In genomic region chr15:27990411-27991338, GRCh38 we compare ENCODE assay signal across 23 cellular contexts.
DNase-seq lines count a peak whose midpoint lies in the region; ATAC-seq and TF ChIP-seq lines count a peak whose summit lies in the region.
"Had no signal": no experiment of that assay in that cellular context is flagged by ENCODE, and none has a peak within 500 bp of the region (broad histone marks: within the 10 kb centered on the region; RNA-seq: fewer than 3 reads in every experiment).

No MANE protein-coding gene starts in this region.

- no peak overlapping the region for H3K4me3 ChIP-seq in SK-N-SH (ENCODE audit: low read depth in 2 of 2, low read length in 1 of 2)
- H3K4me3 ChIP-seq: GM12878, K562, lung, prostate gland, tibial nerve had no signal

- peaks cover 0 to 33% of the 10 kb centered on the region in 2 experiments; a peak in 2 of 4 replicates for H3K4me1 ChIP-seq in SK-N-SH (ENCODE audit: control insufficient read depth in 1 of 2, insufficient read depth in 2 of 2, low read depth in 1 of 2, low read length in 1 of 2)
- H3K4me1 ChIP-seq: prostate gland, tibial nerve had no signal

- no peak overlapping the region for H3K9ac ChIP-seq in SK-N-SH

- no peaks in the 10 kb centered on the region for H3K9me2 ChIP-seq in SK-N-SH

- TF ChIP-seq RAD21 in SK-N-SH (IDR thresholded peaks at IDR 0.05; ENCODE audit: low read length): no peak; the same call in 1 of the 2 replicates

- H3K27ac Mint-ChIP-seq in stimulated activated naive B cell treated with anti-CD40 and anti-IgM and Interleukin-4, amounts not matched to agents 10 μg/mL and 1 μg/mL and 100 μg/mL, for 72 hours: peak overlapping the region; percentile 48
- H3K27ac Mint-ChIP-seq in CD14-positive monocyte: no peak overlapping the region
- H3K27ac Mint-ChIP-seq: activated naive CD4-positive, alpha-beta T cell treated with anti-CD3 and anti-CD28 coated beads, Interleukin-2, amount 50 U/mL, for 72 hours; activated T-helper 17 cell treated with anti-CD3 and anti-CD28 coated beads, Interleukin-2, amount 50 U/mL, for 72 hours; CD4-positive, alpha-beta memory T cell; WTC11 had no signal

- intact Hi-C loops in CD14-positive monocyte (cut with micrococcal nuclease): no loop called here

- no peak overlapping the region for H2AFZ ChIP-seq in SK-N-SH (ENCODE audit: low read depth)

- H3K36me3 ChIP-seq in SK-N-SH (replicated peaks in 1 of 2; ENCODE audit: control insufficient read depth in 1 of 2, insufficient read depth in 2 of 2, low read length in 1 of 2): no peaks in the 10 kb centered on the region
- H3K36me3 ChIP-seq: prostate gland, tibial nerve had no signal

- TF ChIP-seq EP300 in SK-N-SH (IDR thresholded peaks at IDR 0.05; ENCODE audit: borderline replicate concordance in 1 of 2, low read depth in 1 of 2, low read length in 1 of 2): peak in 1 of 2 experiments; percentile 93; a peak in 2 of 4 replicates

- H3K36me3 Mint-ChIP-seq in stimulated activated naive B cell treated with anti-CD40 and anti-IgM and Interleukin-4, amounts not matched to agents 10 μg/mL and 1 μg/mL and 100 μg/mL, for 72 hours: no peaks in the 10 kb centered on the region
- no peaks in the 10 kb centered on the region for H3K36me3 Mint-ChIP-seq in CD14-positive monocyte
- H3K36me3 Mint-ChIP-seq: activated naive CD4-positive, alpha-beta T cell treated with anti-CD3 and anti-CD28 coated beads, Interleukin-2, amount 50 U/mL, for 72 hours; CD4-positive, alpha-beta memory T cell; WTC11 had no signal

- CTCF ChIA-PET in SK-N-SH (lab: Yijun Ruan, JAX): interaction anchor here (0.6 to 2.1 kb wide), 5 partner anchors 10 to 1020 kb away, joined by 3 to 9 read pairs (median 4); partner anchors contain the start of gene GABRG3

- no peaks in the 10 kb centered on the region for H3K79me2 ChIP-seq in SK-N-SH (ENCODE audit: insufficient read depth)

- peaks cover 11 to 14% of the 10 kb centered on the region in 2 donors for H3K27me3 Mint-ChIP-seq in stimulated activated naive B cell treated with anti-CD40 and anti-IgM and Interleukin-4, amounts not matched to agents 10 μg/mL and 1 μg/mL and 100 μg/mL, for 72 hours
- peaks cover 1 to 3% (median 1%) of the 10 kb centered on the region in 3 donors for H3K27me3 Mint-ChIP-seq in CD14-positive monocyte (ENCODE audit: low read depth in 3 of 3)

- no peak overlapping the region for H3K4me3 Mint-ChIP-seq in stimulated activated naive B cell treated with anti-CD40 and anti-IgM and Interleukin-4, amounts not matched to agents 10 μg/mL and 1 μg/mL and 100 μg/mL, for 72 hours
- H3K4me3 Mint-ChIP-seq in CD14-positive monocyte: no peak overlapping the region
- H3K4me3 Mint-ChIP-seq: activated T-helper 17 cell treated with anti-CD3 and anti-CD28 coated beads, Interleukin-2, amount 50 U/mL, for 72 hours; CD4-positive, alpha-beta memory T cell; WTC11 had no signal

- no peaks in the 10 kb centered on the region for H4K20me1 ChIP-seq in SK-N-SH (ENCODE audit: insufficient read depth)

- no peaks in the 10 kb centered on the region for H3F3A ChIP-seq in SK-N-SH (replicated peaks; ENCODE audit: insufficient read depth)

- peak overlapping the region in 1 of 2 experiments; percentile 86; a peak in 2 of 4 replicates for H3K27ac ChIP-seq in SK-N-SH (ENCODE audit: low read depth in 2 of 2, low read length in 1 of 2)
- H3K27ac ChIP-seq: 22Rv1, prostate gland, tibial nerve had no signal

- POLR2A ChIA-PET in SK-N-SH (lab: Yijun Ruan, JAX): no interaction called here

- no peak overlapping the region for H3K4me2 ChIP-seq in SK-N-SH

- no peaks in the 10 kb centered on the region for H3K4me1 Mint-ChIP-seq in stimulated activated naive B cell treated with anti-CD40 and anti-IgM and Interleukin-4, amounts not matched to agents 10 μg/mL and 1 μg/mL and 100 μg/mL, for 72 hours
- no peaks in the 10 kb centered on the region for H3K4me1 Mint-ChIP-seq in CD14-positive monocyte
- H3K4me1 Mint-ChIP-seq: activated T-helper 17 cell treated with anti-CD3 and anti-CD28 coated beads, Interleukin-2, amount 50 U/mL, for 72 hours; CD4-positive, alpha-beta memory T cell; WTC11 had no signal

- no peaks in the 10 kb centered on the region for H3K27me3 ChIP-seq in SK-N-SH (ENCODE audit: insufficient read depth)
- H3K27me3 ChIP-seq: tibial nerve had no signal

- H3K9me3 ChIP-seq in SK-N-SH: no peaks in the 10 kb centered on the region
- H3K9me3 ChIP-seq: prostate gland had no signal

- peaks cover 0 to 2% of the 10 kb centered on the region in 2 donors for H3K9me3 Mint-ChIP-seq in stimulated activated naive B cell treated with anti-CD40 and anti-IgM and Interleukin-4, amounts not matched to agents 10 μg/mL and 1 μg/mL and 100 μg/mL, for 72 hours
- peaks cover 2 to 31% (median 18%) of the 10 kb centered on the region in 7 donors for H3K9me3 Mint-ChIP-seq in CD14-positive monocyte
- H3K9me3 Mint-ChIP-seq: WTC11 had no signal

- peak; percentile 5 for DNase-seq in DMS153 (lab: John Stamatoyannopoulos, UW)
- no peak for DNase-seq in DMS153 treated with DMSO at 0.1 percent for 48 hours (lab: John Stamatoyannopoulos, UW; ENCODE audit: unreplicated experiment)
- peak; percentile 50 for DNase-seq in NCI-H2227 (lab: John Stamatoyannopoulos, UW; ENCODE audit: unreplicated experiment)
- peak; percentile 72 for DNase-seq in SK-N-SH
- no peak for DNase-seq in stimulated activated naive B cell treated with anti-CD40 and anti-IgM and Interleukin-4, amounts not matched to agents 10 μg/mL and 1 μg/mL and 100 μg/mL, for 72 hours
- no peak for DNase-seq in NCI-H2107 treated with DMSO at 0.1 percent for 48 hours (lab: John Stamatoyannopoulos, UW; ENCODE audit: unreplicated experiment)
- no peak for DNase-seq in CD14-positive monocyte (ENCODE audit: low spot score)
- DNase-seq: activated CD4-positive, alpha-beta T cell treated with anti-CD3 and anti-CD28 coated beads, Interleukin-2, amount 50 U/mL, for 48 hours; activated CD8-positive, alpha-beta memory T cell treated with anti-CD3 and anti-CD28 coated beads, Interleukin-2, amount 50 U/mL, for 48 hours; anterior cingulate cortex; CD4-positive, alpha-beta memory T cell; DND-41; T1000 had no signal

- WGBS in SK-N-SH (ENCODE audit: low lambda C conversion rate): 11% methylated on average over 12 of the region's 12 CpGs

- ATAC-seq in stimulated activated naive B cell treated with anti-CD40 and anti-IgM and Interleukin-4, amounts not matched to agents 10 μg/mL and 1 μg/mL and 100 μg/mL, for 72 hours (replicated peaks): no peak
- no peak for ATAC-seq in HG03175 (IDR thresholded peaks at IDR 0.05; ENCODE audit: unreplicated experiment)
- ATAC-seq: activated naive CD4-positive, alpha-beta T cell treated with anti-CD3 and anti-CD28 coated beads, Interleukin-2, amount 50 U/mL, for 72 hours; activated T-helper 17 cell treated with anti-CD3 and anti-CD28 coated beads, Interleukin-2, amount 50 U/mL, for 72 hours; GM12878; K562; WTC11 had no signal

- TF ChIP-seq CTCF in SK-N-SH (IDR thresholded peaks at IDR 0.05) (no peak), CD14-positive monocyte (IDR thresholded peaks at IDR 0.05) (no peak)

TF ChIP-seq in SK-N-SH, 30 proteins besides CTCF, POLR2A, EP300 and RAD21 (continues in another document):
- TF ChIP-seq TCF12 (IDR thresholded peaks at IDR 0.05) (peak; percentile 18; the same call in 1 of the 2 replicates), FOXM1 (IDR thresholded peaks at IDR 0.05; ENCODE audit: low read depth) (no peak), USF1 (IDR thresholded peaks at IDR 0.05; ENCODE audit: borderline replicate concordance, low read depth) (no peak), CHD2 (IDR thresholded peaks at IDR 0.05; ENCODE audit: low read length, partially characterized antibody) (peak; percentile 66), JUND (IDR thresholded peaks at IDR 0.05) (no peak), REST (IDR thresholded peaks at IDR 0.05; ENCODE audit: low read depth, low read length) (no peak), TEAD4 (IDR thresholded peaks at IDR 0.05; ENCODE audit: borderline replicate concordance, insufficient read depth) (no peak), NFIC (IDR thresholded peaks at IDR 0.05; ENCODE audit: borderline replicate concordance) (peak; percentile 5; the same call in 1 of the 2 replicates), ELF1 (IDR thresholded peaks at IDR 0.05) (no peak), FOXJ3 (CRISPR knock-in tag; IDR thresholded peaks at IDR 0.05) (peak; percentile 82; the same call in 1 of the 2 replicates)

Comparison
In these comparisons a context has a peak if more than half of its experiments do, and no peak if none do; other contexts are left out.
1. DNase-seq: peak in DMS153 (single experiment), NCI-H2227 (single experiment) and SK-N-SH (single experiment); none in DMS153 treated with DMSO at 0.1 percent for 48 hours (single experiment), stimulated activated naive B cell treated with anti-CD40 and anti-IgM and Interleukin-4, amounts not matched to agents 10 μg/mL and 1 μg/mL and 100 μg/mL, for 72 hours (single experiment), NCI-H2107 treated with DMSO at 0.1 percent for 48 hours (single experiment) and CD14-positive monocyte (single experiment).